8 cellular contexts compared by ENCODE assay signal in genomic region chr19:13149628-13150186, GRCh38. TPM values are rescaled to one million over a fixed set of nuclear protein-coding genes. Genes with fewer than 3 reads are reported as not detected.
DNase-seq lines count a peak whose midpoint lies in the region; ATAC-seq, FAIRE-seq and TF ChIP-seq lines count a peak whose summit lies in the region.

No MANE protein-coding gene starts in this region.

- peaks cover 8% of the 10 kb centered on the region for H4K20me1 ChIP-seq in mammary epithelial cell (ENCODE audit: insufficient read depth, low read length)

- H3K4me1 ChIP-seq in mammary epithelial cell (ENCODE audit: insufficient read depth, low read length) (peaks cover 11% of the 10 kb centered on the region), stomach (peaks cover 8 to 35% (median 25%) of the 10 kb centered on the region in 4 donors)

- dilution Hi-C loops in mammary epithelial cell (cut with HindIII; ENCODE audit: low sequenced_read_pairs) = loop anchor here (5.0 kb wide), 3 partner anchors 38 to 113 kb away; no protein-coding TSS in a partner anchor

- no peak for TF ChIP-seq CTCF in mammary epithelial cell (conservative IDR thresholded peaks at IDR 0.05 in 1 of 2, IDR thresholded peaks at IDR 0.05 in 1 of 2; ENCODE audit: extremely low read depth in 1 of 2, insufficient read depth in 1 of 2, low read depth in 1 of 2, low read length in 2 of 2)
- no peak for TF ChIP-seq CTCF in stomach (IDR thresholded peaks at IDR 0.05)

- whole genome bisulfite sequencing in mammary epithelial cell (ENCODE audit: low coverage, missing lambda C conversion rate) = 0% methylated on average over 11 of the region's 46 CpGs
- WGBS in stomach, 5 donors = 0 to 1% (median 0%) methylated on average over 9 to 46 of the region's 46 CpGs

- in situ Hi-C loops in mammary epithelial cell (cut with MboI; ENCODE audit: low sequenced_read_pairs in 2 of 2) = no loop called here

- peak overlapping the region; percentile 93 for H3K27ac ChIP-seq in mammary epithelial cell (ENCODE audit: insufficient read depth, low read depth, low read length)
- H3K27ac ChIP-seq in stomach = peak overlapping the region; percentile 93 to 99 (median 99)

- TF ChIP-seq EP300 in stomach (IDR thresholded peaks at IDR 0.05) = no peak

- DNase-seq in CMK (ENCODE audit: low read depth) = peak; percentile 45
- peak; percentile 52 for DNase-seq in H54 (ENCODE audit: insufficient read length, low spot score)
- peak; percentile 50 for DNase-seq in OCI-M1 (lab: John Stamatoyannopoulos, UW)
- DNase-seq in mammary epithelial cell = peak; percentile 37
- peak; percentile 72 for DNase-seq in left lobe of liver (ENCODE audit: low spot score)
- peak; percentile 61 for DNase-seq in stomach
- no peak for DNase-seq in GM12891 (ENCODE audit: insufficient read length, low spot score)

- H2AFZ ChIP-seq in mammary epithelial cell (ENCODE audit: low read depth, low read length) = peak overlapping the region; percentile 90

- FAIRE-seq in H54 (lab: Jason Lieb, UNC) (no peak), GM12891 (lab: Jason Lieb, UNC) (no peak)

- peak; percentile 3 for ATAC-seq in left lobe of liver
- no peak for ATAC-seq in GM21786 (IDR thresholded peaks at IDR 0.05; ENCODE audit: unreplicated experiment)

- H3K9me3 ChIP-seq in mammary epithelial cell (replicated peaks; ENCODE audit: insufficient read depth, low read length) (no peaks in the 10 kb centered on the region), stomach (no peaks in the 10 kb centered on the region)

- peaks cover 51% of the 10 kb centered on the region for H3K79me2 ChIP-seq in mammary epithelial cell (ENCODE audit: insufficient read depth, low read length)

- H3K9ac ChIP-seq in mammary epithelial cell (ENCODE audit: insufficient read depth, low read length) = peak overlapping the region; percentile 88

- no peaks in the 10 kb centered on the region for H3K27me3 ChIP-seq in mammary epithelial cell (ENCODE audit: insufficient read depth, low read length)
- no peaks in the 10 kb centered on the region for H3K27me3 ChIP-seq in stomach

- BruUV-seq in mammary epithelial cell (replicated peaks; lab: Mats Ljungman, UMichigan) = no TSS peak

- CTCF ChIA-PET in mammary epithelial cell (lab: Charles Lee; ENCODE audit: low non-redundant PET) = interaction anchor here (0.6 kb wide), 2 partner anchors 8 to 473 kb away, joined by 4 to 9 read pairs; no protein-coding TSS in a partner anchor

- peak overlapping the region; percentile 99 for H3K4me2 ChIP-seq in mammary epithelial cell (ENCODE audit: insufficient read depth, low read depth, low read length)

- no peaks in the 10 kb centered on the region for H3K36me3 ChIP-seq in mammary epithelial cell (ENCODE audit: insufficient read depth, low read length)
- H3K36me3 ChIP-seq in stomach = peaks cover 4 to 19% (median 13%) of the 10 kb centered on the region in 4 donors

- intact Hi-C loops in mammary epithelial cell (cut with micrococcal nuclease) (loop anchor here (1.0 to 5.0 kb wide), 7 partner anchors 17 to 933 kb away; partner anchors contain the start of gene TRMT1), stomach (cut with DNase I; ENCODE audit: low total_unique reads) (no loop called here)

- H3K4me3 ChIP-seq in mammary epithelial cell (replicated peaks in 1 of 3; ENCODE audit: insufficient read depth in 1 of 3, low read depth in 2 of 3, low read length in 3 of 3) (peak overlapping the region; percentile 61 to 93 (median 74)), stomach (peak overlapping the region; percentile 85 to 92 (median 88))

- TF ChIP-seq POLR2A in H54 (IDR thresholded peaks at IDR 0.05; ENCODE audit: low read depth, low read length) (0 out of 2 replicates have a peak, but pooled peaks have one; percentile 33), stomach (IDR thresholded peaks at IDR 0.05) (no peak), GM12891 (IDR thresholded peaks at IDR 0.05; ENCODE audit: low read depth, low read length) (no peak)

TF ChIP-seq in GM12891, 5 proteins besides CTCF, POLR2A, EP300 and RAD21:
- TF ChIP-seq PAX5 (IDR thresholded peaks at IDR 0.05; ENCODE audit: insufficient read depth, low read length, severe bottlenecking) (no peak), POU2F2 (IDR thresholded peaks at IDR 0.05; ENCODE audit: low read depth, low read length) (no peak), SPI1 (IDR thresholded peaks at IDR 0.05; ENCODE audit: low read depth, low read length) (no peak), POLR2AphosphoS5 (IDR thresholded peaks at IDR 0.05; ENCODE audit: low read depth, low read length) (no peak), TAF1 (IDR thresholded peaks at IDR 0.05; ENCODE audit: low read depth, low read length) (no peak)

RNA-seq across cellular contexts. Expression of gene STX10, which starts 0.5 kb away (rescaled TPM):
- total RNA-seq in mammary epithelial cell = 10 to 100 TPM; 33.7 to 48.0 TPM
- 67.4 TPM for polyA plus RNA-seq in mammary epithelial cell
- 102 TPM for polyA minus RNA-seq in mammary epithelial cell
- total RNA-seq in left lobe of liver = 22.7 TPM
- total RNA-seq in stomach = 100 to 1,000 TPM in 3 of 5 donors, 10 to 100 TPM in 2; 20.4 to 942 (median 117) TPM
- 100 to 1,000 TPM in 1 of 3 donors, 10 to 100 TPM in 2; 74.8 to 114 (median 94.7) TPM for polyA plus RNA-seq in stomach
- polyA plus RNA-seq in GM12891 (2012; ENCODE audit: low read depth, missing spikeins) = 42.4 TPM

RNA-seq across cellular contexts. Expression of gene IER2, which starts 0.5 kb away (rescaled TPM):
- total RNA-seq in mammary epithelial cell = 100 to 1,000 TPM in 1 of 2 donors, 10 to 100 TPM in 1; 16.2 to 108 TPM
- polyA plus RNA-seq in mammary epithelial cell = 42.1 TPM
- 25.5 TPM for polyA minus RNA-seq in mammary epithelial cell
- 26.5 TPM for total RNA-seq in left lobe of liver
- total RNA-seq in stomach = 100 to 1,000 TPM in 3 of 5 donors, 10 to 100 TPM in 2; 32.3 to 421 (median 150) TPM
- polyA plus RNA-seq in stomach = 10 to 100 TPM; 64.3 to 87.2 (median 64.6) TPM
- 61.4 TPM for polyA plus RNA-seq in GM12891 (2012; ENCODE audit: low read depth, missing spikeins)

RNA-seq across cellular contexts. Expression of gene NACC1, which starts 31.6 kb away (rescaled TPM):
- total RNA-seq in mammary epithelial cell (100 to 1,000 TPM in 1 of 2 donors, 10 to 100 TPM in 1; 76.2 to 106 TPM), left lobe of liver (26.7 TPM), stomach (100 to 1,000 TPM in 1 of 5 donors, 10 to 100 TPM in 4; 10.1 to 122 (median 26.3) TPM)
- polyA plus RNA-seq in mammary epithelial cell (90.9 TPM), stomach (10 to 100 TPM in 1 of 3 donors, 1 to 10 TPM in 2; 6.9 to 26.2 (median 9.5) TPM)
- 45.9 TPM for polyA minus RNA-seq in mammary epithelial cell
- polyA plus RNA-seq in GM12891 (2012; ENCODE audit: low read depth, missing spikeins) = 24.0 TPM

RNA-seq across cellular contexts. Expression of gene TRMT1, which starts 33.2 kb away (rescaled TPM):
- total RNA-seq in mammary epithelial cell (10 to 100 TPM; 28.7 to 56.2 TPM), left lobe of liver (15.8 TPM), stomach (100 to 1,000 TPM in 1 of 5 donors, 10 to 100 TPM in 4; 29.6 to 373 (median 36.5) TPM)
- polyA plus RNA-seq in mammary epithelial cell (39.3 TPM), stomach (10 to 100 TPM; 64.7 to 88.2 (median 77.9) TPM)
- polyA minus RNA-seq in mammary epithelial cell = 66.7 TPM
- 39.2 TPM for polyA plus RNA-seq in GM12891 (2012; ENCODE audit: low read depth, missing spikeins)

RNA-seq across cellular contexts. Expression of gene LYL1, which starts 47.0 kb away (rescaled TPM):
- not detected for total RNA-seq in mammary epithelial cell
- polyA plus RNA-seq in mammary epithelial cell = not detected
- polyA minus RNA-seq in mammary epithelial cell = not detected
- 1.5 TPM for total RNA-seq in left lobe of liver
- total RNA-seq in stomach = 10 to 100 TPM in 2 of 5 donors, 1 to 10 TPM in 2, not detected in 1; 1.3 to 19.3 (median 7.6) TPM
- polyA plus RNA-seq in stomach = 1 to 10 TPM; 4.1 to 5.5 (median 5.0) TPM
- 5.6 TPM for polyA plus RNA-seq in GM12891 (2012; ENCODE audit: low read depth, missing spikeins)
